25 cellular contexts compared by ENCODE assay signal in the genomic region with DNA sequence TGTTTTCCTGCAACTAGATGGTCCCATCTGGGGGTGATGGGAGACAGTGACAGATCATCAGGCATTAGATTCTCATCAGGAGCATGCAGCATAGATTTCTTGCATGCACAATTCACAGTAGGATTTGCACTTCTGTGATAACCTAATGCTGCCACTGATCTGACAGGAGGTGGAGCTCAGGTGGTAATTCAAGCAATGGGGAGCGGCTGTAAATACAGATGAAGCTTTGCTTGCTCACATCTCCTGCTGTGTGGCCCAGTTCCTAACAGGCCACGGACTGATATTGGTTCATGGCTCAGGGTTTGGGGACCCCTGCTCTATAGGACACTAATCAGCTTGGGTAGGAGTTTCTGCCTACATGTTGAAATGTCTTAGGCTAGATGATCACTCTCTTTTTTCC.
"Had no signal": no experiment of that assay in that cellular context is flagged by ENCODE, and none has a peak within 500 bp of the region (broad histone marks: within the 10 kb centered on the region; RNA-seq: fewer than 3 reads in every experiment).

No MANE protein-coding gene starts in this region.

- H3K27ac Mint-ChIP-seq: dendritic cell treated with granulocyte-macrophage colony-stimulating factor and Interleukin-4, amounts not matched to agents 40 ng/mL and 50 ng/mL, for 4 days; effector memory CD8-positive, alpha-beta T cell; endodermal cell had no signal

- H3K27ac ChIP-seq: colonic mucosa, coronary artery, dorsolateral prefrontal cortex, epithelial cell of prostate, esophagus muscularis mucosa, esophagus squamous epithelium, foreskin keratinocyte, gastrocnemius medialis, gastroesophageal sphincter, heart left ventricle, heart right ventricle had no signal

- H3K27me3 ChIP-seq: colonic mucosa, dorsolateral prefrontal cortex, gastrocnemius medialis had no signal

- ATAC-seq: effector memory CD8-positive, alpha-beta T cell; esophagus mucosa; foreskin keratinocyte; gastrocnemius medialis; gastroesophageal sphincter; heart left ventricle; heart right ventricle had no signal

- H3K4me3 Mint-ChIP-seq: dendritic cell treated with granulocyte-macrophage colony-stimulating factor and Interleukin-4, amounts not matched to agents 40 ng/mL and 50 ng/mL, for 4 days; effector memory CD8-positive, alpha-beta T cell; endodermal cell had no signal

- H3K4me1 ChIP-seq: colonic mucosa, esophagus muscularis mucosa, gastrocnemius medialis, gastroesophageal sphincter, heart left ventricle, heart right ventricle had no signal

- H3K36me3 ChIP-seq: colonic mucosa, esophagus muscularis mucosa, esophagus squamous epithelium, gastrocnemius medialis, gastroesophageal sphincter, heart left ventricle, heart right ventricle had no signal

- H3K9me3 ChIP-seq: colonic mucosa, esophagus muscularis mucosa, esophagus squamous epithelium, gastrocnemius medialis, gastroesophageal sphincter, heart left ventricle, heart right ventricle had no signal

- DNase-seq: colonic mucosa; cortex of kidney; dermis blood vessel endothelial cell; dorsolateral prefrontal cortex; effector CD4-positive, alpha-beta T cell; effector CD8-positive, alpha-beta T cell; effector memory CD4-positive, alpha-beta T cell; effector memory CD8-positive, alpha-beta T cell; endodermal cell; erythroblast; esophagus squamous epithelium; foreskin fibroblast; foreskin keratinocyte; foreskin melanocyte; gastrocnemius medialis; glutamatergic neuron; head of caudate nucleus; heart left ventricle; heart right ventricle had no signal

- H3K9me3 Mint-ChIP-seq: dendritic cell treated with granulocyte-macrophage colony-stimulating factor and Interleukin-4, amounts not matched to agents 40 ng/mL and 50 ng/mL, for 4 days had no signal

- H3K4me3 ChIP-seq: colonic mucosa, coronary artery, dorsolateral prefrontal cortex, esophagus muscularis mucosa, esophagus squamous epithelium, gastrocnemius medialis, gastroesophageal sphincter, heart left ventricle, heart right ventricle had no signal
